Comparison of ENCODE assay signal across 1 cellular context in the genomic region with DNA sequence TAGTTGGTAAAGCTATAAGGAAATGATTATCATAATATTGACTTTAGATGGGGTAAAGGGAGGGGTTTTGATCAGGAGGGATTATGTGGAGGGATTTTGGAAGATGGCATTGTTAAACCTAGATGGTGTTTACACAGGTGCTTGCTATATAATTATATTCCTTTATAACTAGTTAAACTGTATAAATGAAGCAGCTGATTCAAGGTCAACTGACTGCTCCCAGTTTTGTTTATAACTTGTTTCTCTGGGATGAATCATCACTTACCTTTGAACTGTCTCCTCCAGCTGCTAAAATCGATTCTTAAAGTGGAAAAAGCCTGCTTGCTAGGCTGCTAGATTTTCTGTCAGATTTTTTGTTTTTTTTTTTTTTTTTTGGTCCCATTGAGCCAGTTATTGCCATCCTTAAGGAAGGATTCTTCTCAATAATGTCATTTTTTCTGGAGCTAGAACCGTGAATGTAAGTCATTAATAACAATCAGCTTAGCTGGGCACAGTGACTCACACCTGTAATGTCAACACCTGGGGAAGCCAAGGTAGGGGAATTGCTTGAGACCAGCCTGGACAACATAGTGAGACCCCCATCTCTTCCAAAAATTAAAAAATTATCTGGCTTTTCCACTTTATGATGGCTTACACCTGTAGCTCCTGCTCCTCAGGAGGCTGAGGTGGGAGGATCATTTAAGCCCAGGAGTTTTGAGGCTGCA.
A peak's percentile ranks its signal among the peaks of the same experiment; 100 is the strongest.
TF ChIP-seq lines count a peak whose summit lies in the region.

No MANE protein-coding gene starts in this region.

TF ChIP-seq in HepG2, 621 proteins besides CTCF, POLR2A, EP300 and RAD21 (continued from another document):
- TF ChIP-seq ZNF121 (CRISPR knock-in tag; IDR thresholded peaks at IDR 0.05) (peak; percentile 99), FOXA3 (CRISPR knock-in tag; IDR thresholded peaks at IDR 0.05) (peak; percentile 80), ZNF33A (CRISPR knock-in tag; IDR thresholded peaks at IDR 0.05; ENCODE audit: borderline replicate concordance) (no peak), ZNF652 (CRISPR knock-in tag; IDR thresholded peaks at IDR 0.05; ENCODE audit: borderline replicate concordance, low read depth) (no peak), NFIB (CRISPR knock-in tag; IDR thresholded peaks at IDR 0.05; ENCODE audit: borderline replicate concordance) (no peak), NR3C1 (CRISPR knock-in tag; IDR thresholded peaks at IDR 0.05) (no peak), PCBP1 (IDR thresholded peaks at IDR 0.05; ENCODE audit: borderline replicate concordance, low read depth, low read length) (no peak), SRSF9 (IDR thresholded peaks at IDR 0.05; ENCODE audit: borderline replicate concordance, insufficient read depth, low read depth, low read length, poor library complexity, severe bottlenecking) (no peak), SOX5 (CRISPR knock-in tag; IDR thresholded peaks at IDR 0.05; ENCODE audit: borderline replicate concordance) (peak; percentile 75; the same call in 1 of the 2 replicates), DRAP1 (CRISPR knock-in tag; IDR thresholded peaks at IDR 0.05) (no peak), ELF4 (CRISPR knock-in tag; IDR thresholded peaks at IDR 0.05; ENCODE audit: borderline replicate concordance) (no peak), BHLHE40 (IDR thresholded peaks at IDR 0.05; ENCODE audit: low read length) (no peak), FOSL1 (CRISPR knock-in tag; IDR thresholded peaks at IDR 0.05; ENCODE audit: borderline replicate concordance) (peak; percentile 91), RBAK (CRISPR knock-in tag; IDR thresholded peaks at IDR 0.05) (no peak), NR1H2 (CRISPR knock-in tag; IDR thresholded peaks at IDR 0.05; ENCODE audit: borderline replicate concordance, low read depth) (no peak), ZNF629 (CRISPR knock-in tag; conservative IDR thresholded peaks at IDR 0.05) (no peak), RFX5 (IDR thresholded peaks at IDR 0.05; ENCODE audit: low read depth, low read length) (no peak), NFE2 (CRISPR knock-in tag; IDR thresholded peaks at IDR 0.05) (no peak), ZNF280D (CRISPR knock-in tag; IDR thresholded peaks at IDR 0.05) (no peak), NR2F1 (CRISPR knock-in tag; IDR thresholded peaks at IDR 0.05) (0 out of 4 replicates have a peak, but pooled peaks of 1 of the 2 experiments have one; percentile 54), SMAD3 (CRISPR knock-in tag; IDR thresholded peaks at IDR 0.05) (0 out of 2 replicates have a peak, but pooled peaks have one; percentile 21), ZMYM3 (CRISPR knock-in tag; IDR thresholded peaks at IDR 0.05) (peak; percentile 85), ARID3A (IDR thresholded peaks at IDR 0.05; ENCODE audit: low read depth, low read length) (peak; percentile 72; the same call in 1 of the 2 replicates), KAT8 (CRISPR knock-in tag; IDR thresholded peaks at IDR 0.05) (peak; percentile 54), ZNF547 (CRISPR knock-in tag; IDR thresholded peaks at IDR 0.05) (no peak), ZSCAN9 (CRISPR knock-in tag; IDR thresholded peaks at IDR 0.05; ENCODE audit: borderline replicate concordance) (0 out of 2 replicates have a peak, but pooled peaks have one; percentile 46), IRF9 (CRISPR knock-in tag; IDR thresholded peaks at IDR 0.05; ENCODE audit: borderline replicate concordance) (no peak), ETS1 (CRISPR knock-in tag; IDR thresholded peaks at IDR 0.05) (no peak), GFI1 (CRISPR knock-in tag; IDR thresholded peaks at IDR 0.05; ENCODE audit: borderline replicate concordance) (peak; percentile 58), NFIC (IDR thresholded peaks at IDR 0.05; ENCODE audit: low read length) (peak; percentile 73; the same call in 1 of the 2 replicates), HMGA1 (CRISPR knock-in tag; conservative IDR thresholded peaks at IDR 0.05) (no peak), FOXO1 (CRISPR knock-in tag; IDR thresholded peaks at IDR 0.05) (peak; percentile 86), CEBPG (CRISPR knock-in tag; IDR thresholded peaks at IDR 0.05) (0 out of 2 replicates have a peak, but pooled peaks have one; percentile 12), AKAP8 (CRISPR knock-in tag; IDR thresholded peaks at IDR 0.05) (no peak)
- TF ChIP-seq, protein P1, sequence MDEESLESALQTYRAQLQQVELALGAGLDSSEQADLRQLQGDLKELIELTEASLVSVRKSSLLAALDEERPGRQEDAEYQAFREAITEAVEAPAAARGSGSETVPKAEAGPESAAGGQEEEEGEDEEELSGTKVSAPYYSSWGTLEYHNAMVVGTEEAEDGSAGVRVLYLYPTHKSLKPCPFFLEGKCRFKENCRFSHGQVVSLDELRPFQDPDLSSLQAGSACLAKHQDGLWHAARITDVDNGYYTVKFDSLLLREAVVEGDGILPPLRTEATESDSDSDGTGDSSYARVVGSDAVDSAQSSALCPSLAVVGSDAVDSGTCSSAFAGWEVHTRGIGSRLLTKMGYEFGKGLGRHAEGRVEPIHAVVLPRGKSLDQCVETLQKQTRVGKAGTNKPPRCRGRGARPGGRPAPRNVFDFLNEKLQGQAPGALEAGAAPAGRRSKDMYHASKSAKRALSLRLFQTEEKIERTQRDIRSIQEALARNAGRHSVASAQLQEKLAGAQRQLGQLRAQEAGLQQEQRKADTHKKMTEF (CRISPR knock-in tag; IDR thresholded peaks at IDR 0.05): peak; percentile 69; the same call in 1 of the 2 replicates
- TF ChIP-seq, protein P2, sequence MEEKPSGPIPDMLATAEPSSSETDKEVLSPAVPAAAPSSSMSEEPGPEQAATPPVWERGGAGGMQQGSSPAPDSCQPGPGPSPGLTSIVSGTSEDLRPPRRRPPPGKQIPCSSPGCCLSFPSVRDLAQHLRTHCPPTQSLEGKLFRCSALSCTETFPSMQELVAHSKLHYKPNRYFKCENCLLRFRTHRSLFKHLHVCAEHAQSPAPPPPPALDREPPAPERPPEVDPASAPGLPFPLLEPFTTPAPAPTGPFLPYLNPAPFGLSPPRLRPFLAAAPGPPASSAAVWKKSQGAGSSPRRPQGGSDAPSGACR (CRISPR knock-in tag; IDR thresholded peaks at IDR 0.05): peak; percentile 42; the same call in 1 of the 2 replicates
TF ChIP-seq in HepG2: peak in this region for 75.
